10 cellular contexts compared by ENCODE assay signal in genomic region chrX:55919367-55920221, GRCh38.
DNase-seq lines count a peak whose midpoint lies in the region; ATAC-seq and TF ChIP-seq lines count a peak whose summit lies in the region.
"Had no signal": no experiment of that assay in that cellular context is flagged by ENCODE, and none has a peak within 500 bp of the region (broad histone marks: within the 10 kb centered on the region; RNA-seq: fewer than 3 reads in every experiment).

No MANE protein-coding gene starts in this region.

- H3K9me3 ChIP-seq in mucosa of descending colon: no peaks in the 10 kb centered on the region
- H3K9me3 ChIP-seq: SK-N-SH had no signal

- DNase-seq in mucosa of descending colon: peak; percentile 22 to 57 (median 22)
- no peak for DNase-seq in AG20443 (ENCODE audit: low spot score)
- DNase-seq in iPS-NIHi11 (ENCODE audit: low spot score): no peak
- DNase-seq in NK-92 treated with Interleukin-12 subunit alpha and Interleukin-12 subunit beta, amount 100 ng/mL, for 24 hours (lab: John Stamatoyannopoulos, UW): no peak
- DNase-seq: SK-N-SH, stomach had no signal

- intact Hi-C loops in mucosa of descending colon (cut with DNase I, micrococcal nuclease): no loop called here

- no peaks in the 10 kb centered on the region for H3K4me1 ChIP-seq in mucosa of descending colon (ENCODE audit: low read depth)
- H3K4me1 ChIP-seq: stomach had no signal

- peak; percentile 85 for ATAC-seq in GM18870 (IDR thresholded peaks at IDR 0.05; ENCODE audit: unreplicated experiment)
- peak; percentile 94 for ATAC-seq in GM21737 (IDR thresholded peaks at IDR 0.05; ENCODE audit: unreplicated experiment)
- ATAC-seq in HG03520 (IDR thresholded peaks at IDR 0.05; ENCODE audit: unreplicated experiment): peak; percentile 92
- ATAC-seq in mucosa of descending colon: peak; percentile 62

- no peak for TF ChIP-seq CTCF in mucosa of descending colon (IDR thresholded peaks at IDR 0.05)

- H3K4me3 ChIP-seq in mucosa of descending colon: no peak overlapping the region
- H3K4me3 ChIP-seq: hepatocyte, stomach had no signal

- no peaks in the 10 kb centered on the region for H3K36me3 ChIP-seq in mucosa of descending colon (ENCODE audit: low read depth)
- H3K36me3 ChIP-seq: stomach had no signal

Comparison
In these comparisons a context has a peak if more than half of its experiments do, and no peak if none do; other contexts are left out.
1. DNase-seq: peak in mucosa of descending colon (3 of 3); none in AG20443 (single experiment), iPS-NIHi11 (single experiment) and NK-92 treated with Interleukin-12 subunit alpha and Interleukin-12 subunit beta, amount 100 ng/mL, for 24 hours (single experiment).
2. Peak in every context shown above with its lines, with median percentiles within 50 percentile points of each other: ATAC-seq.